8 cellular contexts compared by ENCODE assay signal in genomic region chr11:92224394-92225205, GRCh38. TPM values are rescaled to one million over a fixed set of nuclear protein-coding genes. Genes with fewer than 3 reads are reported as not detected.
A peak's percentile ranks its signal among the peaks of the same experiment; 100 is the strongest.
DNase-seq lines count a peak whose midpoint lies in the region; ATAC-seq lines count a peak whose summit lies in the region.

TSS of gene FAT3 (plus strand) at chr11:92224818. CDS start at chr11:92352113, 127,295 bp downstream.

- peak within 1 kb of the TSS; percentile 61 for H3K4me3 ChIP-seq in mesodermal cell (ENCODE audit: extremely low read depth, insufficient read depth, low read length, poor library complexity, severe bottlenecking)
- H3K4me3 ChIP-seq in aorta (ENCODE audit: low read length in 2 of 2): peak within 1 kb of the TSS; percentile 8 to 67
- H3K4me3 ChIP-seq in effector memory CD4-positive, alpha-beta T cell (ENCODE audit: insufficient read depth, low read depth, low read length, poor library complexity, severe bottlenecking): no peak within 1 kb of the TSS

- 0% methylated on average over 46 to 68 of the region's 90 CpGs for WGBS in mesodermal cell (ENCODE audit: insufficient coverage in 2 of 2), 2 experiments
- 1% methylated on average over 76 to 90 of the region's 90 CpGs for WGBS in aorta, 2 donors

- H3K4me1 ChIP-seq in mesodermal cell (ENCODE audit: control insufficient read depth, insufficient read depth, low read length, poor library complexity, severe bottlenecking) (peaks cover 17% of the 10 kb centered on the region), aorta (ENCODE audit: control insufficient read depth in 1 of 2, insufficient read depth in 2 of 2, low read length in 2 of 2) (no peaks in the 10 kb centered on the region)
- no peaks in the 10 kb centered on the region for H3K4me1 ChIP-seq in effector memory CD4-positive, alpha-beta T cell (ENCODE audit: control insufficient read depth, insufficient read depth, low read length, poor library complexity, severe bottlenecking)

- H3K27ac ChIP-seq in mesodermal cell (ENCODE audit: low read depth, low read length, severe bottlenecking): peak within 1 kb of the TSS; percentile 41
- H3K27ac ChIP-seq in aorta (ENCODE audit: low read depth in 1 of 2, low read length in 2 of 2): peak within 1 kb of the TSS in 1 of 2 donors; percentile 30
- no peak within 1 kb of the TSS for H3K27ac ChIP-seq in effector memory CD4-positive, alpha-beta T cell (ENCODE audit: insufficient read depth, low read length, poor library complexity, severe bottlenecking)

- H3K36me3 ChIP-seq in mesodermal cell (ENCODE audit: control insufficient read depth, insufficient read depth, low read length) (no peaks in the 10 kb centered on the region), aorta (ENCODE audit: control insufficient read depth in 1 of 2, insufficient read depth in 2 of 2, low read length in 1 of 2) (no peaks in the 10 kb centered on the region)
- H3K36me3 ChIP-seq in effector memory CD4-positive, alpha-beta T cell (ENCODE audit: control insufficient read depth, insufficient read depth, low read length): no peaks in the 10 kb centered on the region

- H3K27me3 ChIP-seq in aorta (ENCODE audit: control insufficient read depth in 1 of 2, insufficient read depth in 2 of 2, low read length in 1 of 2): no peaks in the 10 kb centered on the region
- peaks cover 11% of the 10 kb centered on the region for H3K27me3 ChIP-seq in effector memory CD4-positive, alpha-beta T cell (replicated peaks; ENCODE audit: control insufficient read depth, insufficient read depth, low read length, poor library complexity, severe bottlenecking)

- H3K9me3 ChIP-seq in mesodermal cell (ENCODE audit: control insufficient read depth, low read length) (no peaks in the 10 kb centered on the region), aorta (ENCODE audit: control insufficient read depth, low read length) (no peaks in the 10 kb centered on the region)
- no peaks in the 10 kb centered on the region for H3K9me3 ChIP-seq in effector memory CD4-positive, alpha-beta T cell (ENCODE audit: control insufficient read depth, low read length)

- DNase-seq in COLO668 (lab: John Stamatoyannopoulos, UW; ENCODE audit: unreplicated experiment) (peak; percentile 74), NCI-H1930 (lab: John Stamatoyannopoulos, UW) (peak; percentile 52 to 67), ecto neural progenitor cell (ENCODE audit: low spot score) (peak; percentile 85), aorta (peak; percentile 53 to 86)
- no peak for DNase-seq in effector memory CD4-positive, alpha-beta T cell
- DNase-seq in stimulated activated CD4-positive, alpha-beta T cell treated with anti-CD3 and anti-CD28 coated beads, Interleukin-15, amount 100 ng/mL, for 24 hours: no peak
- DNase-seq in activated naive CD4-positive, alpha-beta T cell treated with anti-CD3 and anti-CD28 coated beads, Interleukin-2, amount 50 U/mL, for 16 hours: no peak

- ATAC-seq in aorta (ENCODE audit: low FRiP score): peak; percentile 68

- intact Hi-C loops in aorta (cut with DNase I): loop anchor here in 1 of 2 donors (10.0 kb wide), 3 partner anchors 50 to 320 kb away; no protein-coding TSS in a partner anchor

RNA-seq across cellular contexts. Expression of gene FAT3, which starts in this region (rescaled TPM):
- 3.4 TPM for polyA plus RNA-seq in mesodermal cell (2013, experiment 1 of 2)
- 2.8 TPM for polyA plus RNA-seq in mesodermal cell (2013, experiment 2 of 2)
- 10 to 100 TPM; 14.8 to 37.5 TPM for total RNA-seq in aorta
- 10 to 100 TPM in 1 of 2 donors, 1 to 10 TPM in 1; 4.0 to 11.3 TPM for polyA plus RNA-seq in aorta

Comparison
In these comparisons a context has a peak if more than half of its experiments do, and no peak if none do; other contexts are left out.
1. DNase-seq: peak in COLO668 (single experiment), NCI-H1930 (2 of 2), ecto neural progenitor cell (single experiment) and aorta (2 of 2); none in effector memory CD4-positive, alpha-beta T cell (0 of 3), stimulated activated CD4-positive, alpha-beta T cell treated with anti-CD3 and anti-CD28 coated beads, Interleukin-15, amount 100 ng/mL, for 24 hours (single experiment) and activated naive CD4-positive, alpha-beta T cell treated with anti-CD3 and anti-CD28 coated beads, Interleukin-2, amount 50 U/mL, for 16 hours (single experiment).